ENCODE assay signal across 13 cellular contexts in the genomic region with DNA sequence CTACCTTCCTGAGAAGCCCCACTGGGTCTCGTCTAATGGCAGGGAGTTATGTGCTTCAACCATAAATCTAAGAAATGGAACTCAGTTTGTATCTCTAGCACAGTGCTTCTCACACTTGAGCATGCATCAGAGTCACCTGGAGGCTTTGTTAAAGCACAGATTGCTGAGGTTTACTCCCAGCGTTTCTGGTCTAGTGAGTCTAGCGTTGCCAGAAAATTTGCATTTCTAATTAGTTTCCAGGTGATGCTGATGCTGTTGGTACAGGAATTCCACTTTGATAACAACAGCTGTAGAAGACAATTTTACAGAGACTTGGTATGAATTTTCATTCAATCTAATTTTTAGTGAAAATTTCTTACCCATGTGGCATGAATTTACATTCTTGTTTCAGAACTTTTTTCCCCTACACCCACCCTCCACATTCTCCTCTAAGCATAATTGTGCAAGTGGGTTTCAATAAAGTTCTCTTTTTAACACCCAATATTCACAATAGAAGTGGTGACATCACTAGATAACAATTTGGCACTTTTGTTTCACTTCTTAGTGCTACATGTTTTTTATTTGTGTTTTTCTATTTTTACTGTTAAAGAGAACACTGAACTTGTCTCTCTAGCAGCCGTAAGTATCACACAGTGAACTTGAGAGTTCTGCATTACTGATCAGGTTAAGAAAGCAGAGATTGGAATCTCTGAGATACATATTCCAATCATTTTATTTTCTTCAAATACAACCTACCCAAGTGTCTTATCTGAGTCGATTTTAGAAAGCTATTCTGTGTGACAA. TPM values are rescaled to one million over a fixed set of nuclear protein-coding genes. Genes with fewer than 3 reads are reported as not detected.
DNase-seq lines count a peak whose midpoint lies in the region; ATAC-seq and TF ChIP-seq lines count a peak whose summit lies in the region.
"Had no signal": no experiment of that assay in that cellular context is flagged by ENCODE, and none has a peak within 500 bp of the region (broad histone marks: within the 10 kb centered on the region; RNA-seq: fewer than 3 reads in every experiment).

No MANE protein-coding gene starts in this region.

- no peaks in the 10 kb centered on the region for H3K4me1 ChIP-seq in CD8-positive, alpha-beta memory T cell (ENCODE audit: insufficient read depth, low read length)
- H3K4me1 ChIP-seq: esophagus muscularis mucosa had no signal

- H3K27me3 Mint-ChIP-seq in T-helper 17 cell: peaks cover 32% of the 10 kb centered on the region
- peaks cover 5 to 37% of the 10 kb centered on the region in 2 donors for H3K27me3 Mint-ChIP-seq in CD8-positive, alpha-beta memory T cell

- no peaks in the 10 kb centered on the region for H3K36me3 ChIP-seq in CD8-positive, alpha-beta memory T cell (ENCODE audit: insufficient read depth, low read length)
- H3K36me3 ChIP-seq: BLaER1, esophagus muscularis mucosa had no signal

- H3K27ac ChIP-seq in CD8-positive, alpha-beta memory T cell (ENCODE audit: low read depth, low read length): no peak overlapping the region
- H3K27ac ChIP-seq: BLaER1, esophagus muscularis mucosa had no signal

- no peaks in the 10 kb centered on the region for H3K9me3 ChIP-seq in T-helper 17 cell (ENCODE audit: control insufficient read depth, low read length, poor library complexity, severe bottlenecking)
- no peaks in the 10 kb centered on the region for H3K9me3 ChIP-seq in CD8-positive, alpha-beta memory T cell (ENCODE audit: low read length)
- H3K9me3 ChIP-seq: BLaER1, esophagus muscularis mucosa had no signal

- H3K4me3 Mint-ChIP-seq in T-helper 17 cell: no peak overlapping the region
- no peak overlapping the region for H3K4me3 Mint-ChIP-seq in CD8-positive, alpha-beta memory T cell
- H3K4me3 Mint-ChIP-seq: activated T-helper 1 cell treated with anti-CD3 and anti-CD28 coated beads, Interleukin-12 subunit alpha, Interleukin-12 subunit beta, Interleukin-2, Interleukin-4 antibody, amounts not matched to agents 30 ng/mL and 10 ng/mL and 1 ng/mL, durations not matched to agents 14 hours and 24 hours and 36 hours; neural crest cell had no signal

- POLR2A ChIA-PET in CD8-positive, alpha-beta memory T cell (lab: Charles Lee): no interaction called here

- no peak overlapping the region for H3K27ac Mint-ChIP-seq in T-helper 17 cell
- H3K27ac Mint-ChIP-seq in CD8-positive, alpha-beta memory T cell: no peak overlapping the region
- H3K27ac Mint-ChIP-seq: activated T-helper 1 cell treated with anti-CD3 and anti-CD28 coated beads, Interleukin-12 subunit alpha, Interleukin-12 subunit beta, Interleukin-2, Interleukin-4 antibody, amounts not matched to agents 30 ng/mL and 10 ng/mL and 1 ng/mL, durations not matched to agents 14 hours and 24 hours and 36 hours had no signal

- H3K4me1 Mint-ChIP-seq in T-helper 17 cell: peaks cover 2% of the 10 kb centered on the region
- peaks cover 0 to 3% (median 0%) of the 10 kb centered on the region in 3 donors for H3K4me1 Mint-ChIP-seq in CD8-positive, alpha-beta memory T cell

- H3K4me3 ChIP-seq in GM12865 (ENCODE audit: low read depth, low read length): no peak overlapping the region
- no peak overlapping the region for H3K4me3 ChIP-seq in CD8-positive, alpha-beta memory T cell (ENCODE audit: low read length)
- H3K4me3 ChIP-seq: BLaER1, esophagus muscularis mucosa had no signal

- peak; percentile 31 for ATAC-seq in GM19452 (IDR thresholded peaks at IDR 0.05; ENCODE audit: unreplicated experiment)
- peak; percentile 67 for ATAC-seq in HG02885 (IDR thresholded peaks at IDR 0.05; ENCODE audit: poor library complexity, unreplicated experiment)
- peak; percentile 59 for ATAC-seq in T-helper 17 cell

- no peaks in the 10 kb centered on the region for H3K27me3 ChIP-seq in CD8-positive, alpha-beta memory T cell (ENCODE audit: insufficient read depth, low read length, poor library complexity, severe bottlenecking)
- H3K27me3 ChIP-seq: BLaER1 had no signal

- no peaks in the 10 kb centered on the region for H3K9me3 Mint-ChIP-seq in CD8-positive, alpha-beta memory T cell
- H3K9me3 Mint-ChIP-seq: activated T-helper 1 cell treated with anti-CD3 and anti-CD28 coated beads, Interleukin-12 subunit alpha, Interleukin-12 subunit beta, Interleukin-2, Interleukin-4 antibody, amounts not matched to agents 30 ng/mL and 10 ng/mL and 1 ng/mL, durations not matched to agents 14 hours and 24 hours and 36 hours; neural crest cell had no signal

- CTCF ChIA-PET in CD8-positive, alpha-beta memory T cell (lab: Charles Lee): no interaction called here

- DNase-seq in GM12865 (ENCODE audit: low read depth) (peak; percentile 32), T-helper 17 cell (no peak), COR-L47 (lab: John Stamatoyannopoulos, UW) (no peak), DMS114 treated with DMSO at 0.1 percent for 48 hours (lab: John Stamatoyannopoulos, UW; ENCODE audit: unreplicated experiment) (no peak), anterior cingulate cortex (lab: John Stamatoyannopoulos, UW) (no peak)
- DNase-seq in CD8-positive, alpha-beta memory T cell: no peak
- DNase-seq: stimulated activated naive CD4-positive, alpha-beta T cell treated with Interleukin-2 at 50 U/mL for 16 hours had no signal

- H3K36me3 Mint-ChIP-seq in T-helper 17 cell (ENCODE audit: low read depth): no peaks in the 10 kb centered on the region
- H3K36me3 Mint-ChIP-seq in CD8-positive, alpha-beta memory T cell: no peaks in the 10 kb centered on the region

- no peak for TF ChIP-seq CTCF in GM12865 (IDR thresholded peaks at IDR 0.05; ENCODE audit: insufficient read depth, low read depth, low read length, missing control alignments)

RNA-seq across cellular contexts. Expression of a gene that starts 48.4 kb away (rescaled TPM):
- total RNA-seq in T-helper 17 cell: 10 to 100 TPM; 12.3 to 18.0 TPM
- total RNA-seq in CD8-positive, alpha-beta memory T cell: 10 to 100 TPM; 19.9 to 22.6 TPM
- polyA plus RNA-seq in CD8-positive, alpha-beta memory T cell: 17.8 TPM
